1 cellular context compared by ENCODE assay signal in the genomic region with DNA sequence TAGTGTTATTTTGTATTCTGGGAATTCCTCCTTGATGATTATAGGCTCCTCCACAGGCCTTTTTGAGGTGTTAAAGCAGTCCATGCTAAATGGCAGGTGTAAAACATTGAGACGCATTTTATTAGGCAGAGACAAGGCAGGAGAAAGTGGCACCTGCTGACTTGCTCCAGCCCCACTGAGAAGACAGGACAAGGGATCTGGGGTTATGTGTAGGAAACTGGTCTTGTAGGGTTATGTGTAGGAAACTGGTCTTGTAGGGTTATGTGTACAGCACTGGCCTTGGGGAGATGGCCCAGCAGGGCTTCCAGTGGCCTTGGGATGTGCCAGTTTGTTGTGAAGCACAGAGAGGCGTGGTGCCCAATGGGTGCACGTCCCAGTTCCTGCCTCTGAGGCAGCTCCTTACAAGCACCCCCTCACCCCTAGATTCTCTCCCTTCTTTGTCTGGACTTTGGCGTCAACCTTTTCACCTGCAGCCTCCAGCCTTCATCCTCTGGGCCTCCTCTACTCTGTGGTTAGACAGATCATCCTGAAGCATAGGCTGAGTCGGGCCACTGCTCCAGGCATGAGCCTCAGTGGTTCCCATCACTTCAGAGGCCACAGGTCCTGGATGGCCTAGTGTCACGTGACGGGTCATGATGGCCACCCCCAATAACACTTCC.
TF ChIP-seq lines count a peak whose summit lies in the region.

No MANE protein-coding gene starts in this region.

TF ChIP-seq in K562, 482 proteins besides CTCF, POLR2A, EP300 and RAD21:
- TF ChIP-seq, protein P1, sequence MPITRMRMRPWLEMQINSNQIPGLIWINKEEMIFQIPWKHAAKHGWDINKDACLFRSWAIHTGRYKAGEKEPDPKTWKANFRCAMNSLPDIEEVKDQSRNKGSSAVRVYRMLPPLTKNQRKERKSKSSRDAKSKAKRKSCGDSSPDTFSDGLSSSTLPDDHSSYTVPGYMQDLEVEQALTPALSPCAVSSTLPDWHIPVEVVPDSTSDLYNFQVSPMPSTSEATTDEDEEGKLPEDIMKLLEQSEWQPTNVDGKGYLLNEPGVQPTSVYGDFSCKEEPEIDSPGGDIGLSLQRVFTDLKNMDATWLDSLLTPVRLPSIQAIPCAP (CRISPR knock-in tag; IDR thresholded peaks at IDR 0.05; ENCODE audit: borderline replicate concordance) = no peak
- TF ChIP-seq, protein P2, sequence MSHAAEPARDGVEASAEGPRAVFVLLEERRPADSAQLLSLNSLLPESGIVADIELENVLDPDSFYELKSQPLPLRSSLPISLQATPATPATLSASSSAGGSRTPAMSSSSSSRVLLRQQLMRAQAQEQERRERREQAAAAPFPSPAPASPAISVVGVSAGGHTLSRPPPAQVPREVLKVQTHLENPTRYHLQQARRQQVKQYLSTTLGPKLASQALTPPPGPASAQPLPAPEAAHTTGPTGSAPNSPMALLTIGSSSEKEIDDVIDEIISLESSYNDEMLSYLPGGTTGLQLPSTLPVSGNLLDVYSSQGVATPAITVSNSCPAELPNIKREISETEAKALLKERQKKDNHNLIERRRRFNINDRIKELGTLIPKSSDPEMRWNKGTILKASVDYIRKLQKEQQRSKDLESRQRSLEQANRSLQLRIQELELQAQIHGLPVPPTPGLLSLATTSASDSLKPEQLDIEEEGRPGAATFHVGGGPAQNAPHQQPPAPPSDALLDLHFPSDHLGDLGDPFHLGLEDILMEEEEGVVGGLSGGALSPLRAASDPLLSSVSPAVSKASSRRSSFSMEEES (CRISPR knock-in tag; IDR thresholded peaks at IDR 0.05) = peak; percentile 80
- TF ChIP-seq, protein P3, sequence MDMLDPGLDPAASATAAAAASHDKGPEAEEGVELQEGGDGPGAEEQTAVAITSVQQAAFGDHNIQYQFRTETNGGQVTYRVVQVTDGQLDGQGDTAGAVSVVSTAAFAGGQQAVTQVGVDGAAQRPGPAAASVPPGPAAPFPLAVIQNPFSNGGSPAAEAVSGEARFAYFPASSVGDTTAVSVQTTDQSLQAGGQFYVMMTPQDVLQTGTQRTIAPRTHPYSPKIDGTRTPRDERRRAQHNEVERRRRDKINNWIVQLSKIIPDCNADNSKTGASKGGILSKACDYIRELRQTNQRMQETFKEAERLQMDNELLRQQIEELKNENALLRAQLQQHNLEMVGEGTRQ (CRISPR knock-in tag; IDR thresholded peaks at IDR 0.05) = peak; percentile 22; the same call in 1 of the 2 replicates
- no peak for TF ChIP-seq CBX3 (IDR thresholded peaks at IDR 0.05; ENCODE audit: borderline replicate concordance in 1 of 2, low read length in 2 of 2)
